In the genomic region with DNA sequence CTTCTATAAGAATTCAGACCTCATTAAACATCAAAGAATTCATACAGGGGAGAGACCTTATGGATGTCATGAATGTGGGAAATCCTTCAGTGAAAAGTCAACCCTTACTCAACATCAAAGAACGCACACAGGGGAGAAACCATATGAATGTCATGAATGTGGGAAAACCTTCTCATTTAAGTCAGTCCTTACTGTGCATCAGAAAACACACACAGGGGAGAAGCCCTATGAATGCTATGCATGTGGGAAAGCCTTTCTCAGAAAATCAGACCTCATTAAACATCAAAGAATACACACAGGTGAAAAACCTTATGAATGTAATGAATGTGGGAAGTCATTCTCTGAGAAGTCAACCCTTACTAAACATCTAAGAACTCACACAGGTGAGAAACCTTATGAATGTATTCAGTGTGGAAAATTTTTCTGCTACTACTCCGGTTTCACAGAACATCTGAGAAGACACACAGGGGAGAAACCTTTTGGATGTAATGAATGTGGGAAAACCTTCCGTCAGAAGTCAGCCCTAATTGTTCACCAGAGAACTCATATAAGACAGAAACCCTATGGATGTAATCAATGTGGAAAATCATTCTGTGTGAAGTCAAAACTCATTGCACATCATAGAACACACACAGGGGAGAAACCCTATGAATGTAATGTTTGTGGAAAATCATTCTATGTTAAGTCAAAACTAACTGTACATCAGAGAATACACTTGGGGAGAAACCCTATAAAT, we compare ENCODE assay signal across 17 cellular contexts. TPM values are rescaled to one million over a fixed set of nuclear protein-coding genes. Genes with fewer than 3 reads are reported as not detected.
A peak's percentile ranks its signal among the peaks of the same experiment; 100 is the strongest.
DNase-seq lines count a peak whose midpoint lies in the region; TF ChIP-seq lines count a peak whose summit lies in the region.
"Had no signal": no experiment of that assay in that cellular context is flagged by ENCODE, and none has a peak within 500 bp of the region (broad histone marks: within the 10 kb centered on the region; RNA-seq: fewer than 3 reads in every experiment).

No MANE protein-coding gene starts in this region.

- in situ Hi-C loops in GM23248 (cut with MboI) = no loop called here

- H2AFZ ChIP-seq in GM23248 = no peak overlapping the region

- no peak for TF ChIP-seq POLR2A in Peyer's patch (IDR thresholded peaks at IDR 0.05)

- H3K9ac ChIP-seq in GM23248 = no peak overlapping the region
- H3K9ac ChIP-seq: KMS-11 had no signal

- H3K9me2 ChIP-seq in GM23248 (ENCODE audit: insufficient read depth) = no peaks in the 10 kb centered on the region

- DNase-seq in A172 (ENCODE audit: low spot score) (peak; percentile 4), GM23248 (peak; percentile 43), amniotic epithelial cell (ENCODE audit: low read depth) (peak; percentile 56), fibroblast of the aortic adventitia (ENCODE audit: low read depth) (peak; percentile 18), RKO (ENCODE audit: low spot score) (no peak), T1000 (lab: John Stamatoyannopoulos, UW) (no peak), superior temporal gyrus (ENCODE audit: extremely low spot score) (no peak), Peyer's patch (no peak)
- DNase-seq: foreskin fibroblast; immature natural killer cell; NCI-H2029 treated with DMSO at 0.1 percent for 48 hours; retina; stimulated activated CD4-positive, alpha-beta T cell treated with anti-CD3 and anti-CD28 coated beads, Interleukin-4, amount 100 ng/mL, for 4 hours; stimulated activated naive CD4-positive, alpha-beta T cell treated with Interleukin-2 at 50 U/mL for 16 hours; SW 1271 had no signal

- no peak overlapping the region for H3K27ac ChIP-seq in GM23248
- no peak overlapping the region for H3K27ac ChIP-seq in Peyer's patch
- H3K27ac ChIP-seq: C4-2B, KMS-11 had no signal

- H3K27me3 ChIP-seq in GM23248 (replicated peaks; ENCODE audit: insufficient read depth) = no peaks in the 10 kb centered on the region
- no peaks in the 10 kb centered on the region for H3K27me3 ChIP-seq in Peyer's patch

- H4K20me1 ChIP-seq in GM23248 (ENCODE audit: insufficient read depth) = no peaks in the 10 kb centered on the region

- H3K4me2 ChIP-seq in GM23248 (ENCODE audit: unreplicated experiment) = no peak overlapping the region
- H3K4me2 ChIP-seq: KMS-11 had no signal

- WGBS in GM23248 (ENCODE audit: low coverage in 1 of 2, low lambda C conversion rate in 2 of 2, missing lambda C conversion rate in 2 of 2), 2 experiments = 98 to 100% methylated on average over 3 of the region's 3 CpGs

- peaks cover 15% of the 10 kb centered on the region for H3F3A ChIP-seq in GM23248 (ENCODE audit: insufficient read depth)

- no peaks in the 10 kb centered on the region for H3K79me2 ChIP-seq in GM23248 (ENCODE audit: insufficient read depth)

- peaks cover 28% of the 10 kb centered on the region for H3K9me3 ChIP-seq in GM23248 (ENCODE audit: low read depth)
- peaks cover 0 to 100% (median 37%) of the 10 kb centered on the region in 4 donors for H3K9me3 ChIP-seq in Peyer's patch

- TF ChIP-seq CTCF in fibroblast of the aortic adventitia (IDR thresholded peaks at IDR 0.05; ENCODE audit: insufficient read depth, low read length) = no peak
- TF ChIP-seq CTCF in Peyer's patch (IDR thresholded peaks at IDR 0.05) = no peak

- H3K36me3 ChIP-seq in GM23248 (ENCODE audit: low read depth) (peaks cover 73% of the 10 kb centered on the region), Peyer's patch (peaks cover 0 to 46% (median 2%) of the 10 kb centered on the region in 3 donors)

- H3K4me1 ChIP-seq in GM23248 (ENCODE audit: insufficient read depth) (no peaks in the 10 kb centered on the region), Peyer's patch (no peaks in the 10 kb centered on the region)

- 0 out of 2 replicates have a peak overlapping the region, but pooled peaks have one; percentile 25 for H3K4me3 ChIP-seq in GM23248
- H3K4me3 ChIP-seq in fibroblast of the aortic adventitia (ENCODE audit: low read depth, low read length) = no peak overlapping the region
- no peak overlapping the region for H3K4me3 ChIP-seq in Peyer's patch

RNA-seq across cellular contexts. Expression of a gene that starts 24.1 kb away (rescaled TPM):
- 11.1 and 19.3 TPM in 2 replicates for total RNA-seq in A172 (2014; rRNA removed; shearing (Covaris generic))
- total RNA-seq in GM23248 (2014; rRNA removed; shearing (Covaris generic)) = 10.7 and 11.5 TPM in 2 replicates
- polyA plus RNA-seq in GM23248 (2016; fragmentation: Nextera tagmentation; extraction: Ambion mirVana) = 8.3 and 10.9 TPM in 2 replicates
- total RNA-seq in fibroblast of the aortic adventitia (ENCODE audit: low replicate concordance) = 6.0 and 16.2 TPM in 2 replicates
- 10 to 100 TPM; 10.3 to 32.2 (median 16.7) TPM for total RNA-seq in Peyer's patch

Comparison
In these comparisons a context has a peak if more than half of its experiments do, and no peak if none do; other contexts are left out.
1. DNase-seq: peak in A172 (single experiment), GM23248 (single experiment), amniotic epithelial cell (single experiment) and fibroblast of the aortic adventitia (single experiment); none in RKO (single experiment), T1000 (single experiment), superior temporal gyrus (single experiment) and Peyer's patch (0 of 3).